ENCODE assay signal across 1 cellular context in the genomic region with DNA sequence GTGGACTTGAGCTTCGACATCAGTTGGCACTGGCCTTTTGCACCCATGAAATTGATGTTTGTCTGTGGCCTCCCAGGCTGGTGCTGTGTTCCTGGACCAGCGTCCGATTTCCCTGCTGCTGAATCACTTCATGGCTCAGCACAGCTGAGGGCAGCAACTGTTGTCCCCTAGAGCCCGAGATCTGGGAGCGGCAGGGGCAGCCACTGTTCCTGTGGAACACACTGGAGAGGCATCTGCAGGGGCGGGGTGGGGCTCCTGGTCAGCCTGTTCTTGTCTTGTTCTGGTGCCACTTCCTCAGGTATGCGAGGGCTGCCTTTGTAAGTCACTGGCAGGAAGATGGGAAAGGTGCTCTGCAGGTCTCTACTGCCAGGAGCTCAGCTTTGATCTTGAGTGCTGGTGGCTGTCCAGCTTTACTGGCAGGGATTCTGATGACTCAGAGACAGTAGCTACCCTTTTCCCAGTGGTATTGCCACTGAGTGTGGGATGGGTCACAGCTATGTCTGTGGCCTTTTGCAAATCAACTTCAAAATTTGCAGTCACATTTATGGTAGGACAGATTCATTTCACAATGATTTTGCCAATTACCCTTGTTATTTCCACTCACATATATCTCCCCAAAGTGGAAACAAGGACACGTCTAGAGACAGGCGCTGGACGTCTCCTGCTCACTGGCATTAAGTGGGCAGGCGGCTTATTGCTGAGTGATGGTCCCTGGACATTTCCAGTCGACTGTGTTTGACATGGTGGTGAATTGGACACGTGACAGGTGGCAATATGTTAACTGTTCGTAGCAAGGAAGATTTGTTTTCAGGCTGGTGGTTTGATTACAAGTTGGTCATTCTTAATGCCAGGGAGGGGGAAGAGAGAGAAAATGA.
TF ChIP-seq lines count a peak whose summit lies in the region.

No MANE protein-coding gene starts in this region.

TF ChIP-seq in GM23338, 12 proteins besides CTCF, POLR2A, EP300 and RAD21 (continued from another document):
- TF ChIP-seq, protein P1, sequence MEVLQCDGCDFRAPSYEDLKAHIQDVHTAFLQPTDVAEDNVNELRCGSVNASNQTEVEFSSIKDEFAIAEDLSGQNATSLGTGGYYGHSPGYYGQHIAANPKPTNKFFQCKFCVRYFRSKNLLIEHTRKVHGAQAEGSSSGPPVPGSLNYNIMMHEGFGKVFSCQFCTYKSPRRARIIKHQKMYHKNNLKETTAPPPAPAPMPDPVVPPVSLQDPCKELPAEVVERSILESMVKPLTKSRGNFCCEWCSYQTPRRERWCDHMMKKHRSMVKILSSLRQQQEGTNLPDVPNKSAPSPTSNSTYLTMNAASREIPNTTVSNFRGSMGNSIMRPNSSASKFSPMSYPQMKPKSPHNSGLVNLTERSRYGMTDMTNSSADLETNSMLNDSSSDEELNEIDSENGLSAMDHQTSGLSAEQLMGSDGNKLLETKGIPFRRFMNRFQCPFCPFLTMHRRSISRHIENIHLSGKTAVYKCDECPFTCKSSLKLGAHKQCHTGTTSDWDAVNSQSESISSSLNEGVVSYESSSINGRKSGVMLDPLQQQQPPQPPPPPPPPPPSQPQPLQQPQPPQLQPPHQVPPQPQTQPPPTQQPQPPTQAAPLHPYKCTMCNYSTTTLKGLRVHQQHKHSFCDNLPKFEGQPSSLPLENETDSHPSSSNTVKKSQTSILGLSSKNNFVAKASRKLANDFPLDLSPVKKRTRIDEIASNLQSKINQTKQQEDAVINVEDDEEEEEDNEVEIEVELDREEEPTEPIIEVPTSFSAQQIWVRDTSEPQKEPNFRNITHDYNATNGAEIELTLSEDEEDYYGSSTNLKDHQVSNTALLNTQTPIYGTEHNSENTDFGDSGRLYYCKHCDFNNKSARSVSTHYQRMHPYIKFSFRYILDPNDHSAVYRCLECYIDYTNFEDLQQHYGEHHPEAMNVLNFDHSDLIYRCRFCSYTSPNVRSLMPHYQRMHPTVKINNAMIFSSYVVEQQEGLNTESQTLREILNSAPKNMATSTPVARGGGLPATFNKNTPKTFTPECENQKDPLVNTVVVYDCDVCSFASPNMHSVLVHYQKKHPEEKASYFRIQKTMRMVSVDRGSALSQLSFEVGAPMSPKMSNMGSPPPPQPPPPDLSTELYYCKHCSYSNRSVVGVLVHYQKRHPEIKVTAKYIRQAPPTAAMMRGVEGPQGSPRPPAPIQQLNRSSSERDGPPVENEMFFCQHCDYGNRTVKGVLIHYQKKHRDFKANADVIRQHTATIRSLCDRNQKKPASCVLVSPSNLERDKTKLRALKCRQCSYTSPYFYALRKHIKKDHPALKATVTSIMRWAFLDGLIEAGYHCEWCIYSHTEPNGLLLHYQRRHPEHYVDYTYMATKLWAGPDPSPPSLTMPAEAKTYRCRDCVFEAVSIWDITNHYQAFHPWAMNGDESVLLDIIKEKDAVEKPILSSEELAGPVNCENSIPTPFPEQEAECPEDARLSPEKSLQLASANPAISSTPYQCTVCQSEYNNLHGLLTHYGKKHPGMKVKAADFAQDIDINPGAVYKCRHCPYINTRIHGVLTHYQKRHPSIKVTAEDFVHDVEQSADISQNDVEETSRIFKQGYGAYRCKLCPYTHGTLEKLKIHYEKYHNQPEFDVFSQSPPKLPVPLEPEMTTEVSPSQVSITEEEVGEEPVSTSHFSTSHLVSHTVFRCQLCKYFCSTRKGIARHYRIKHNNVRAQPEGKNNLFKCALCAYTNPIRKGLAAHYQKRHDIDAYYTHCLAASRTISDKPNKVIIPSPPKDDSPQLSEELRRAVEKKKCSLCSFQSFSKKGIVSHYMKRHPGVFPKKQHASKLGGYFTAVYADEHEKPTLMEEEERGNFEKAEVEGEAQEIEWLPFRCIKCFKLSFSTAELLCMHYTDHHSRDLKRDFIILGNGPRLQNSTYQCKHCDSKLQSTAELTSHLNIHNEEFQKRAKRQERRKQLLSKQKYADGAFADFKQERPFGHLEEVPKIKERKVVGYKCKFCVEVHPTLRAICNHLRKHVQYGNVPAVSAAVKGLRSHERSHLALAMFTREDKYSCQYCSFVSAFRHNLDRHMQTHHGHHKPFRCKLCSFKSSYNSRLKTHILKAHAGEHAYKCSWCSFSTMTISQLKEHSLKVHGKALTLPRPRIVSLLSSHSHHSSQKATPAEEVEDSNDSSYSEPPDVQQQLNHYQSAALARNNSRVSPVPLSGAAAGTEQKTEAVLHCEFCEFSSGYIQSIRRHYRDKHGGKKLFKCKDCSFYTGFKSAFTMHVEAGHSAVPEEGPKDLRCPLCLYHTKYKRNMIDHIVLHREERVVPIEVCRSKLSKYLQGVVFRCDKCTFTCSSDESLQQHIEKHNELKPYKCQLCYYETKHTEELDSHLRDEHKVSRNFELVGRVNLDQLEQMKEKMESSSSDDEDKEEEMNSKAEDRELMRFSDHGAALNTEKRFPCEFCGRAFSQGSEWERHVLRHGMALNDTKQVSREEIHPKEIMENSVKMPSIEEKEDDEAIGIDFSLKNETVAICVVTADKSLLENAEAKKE (CRISPR knock-in tag; IDR thresholded peaks at IDR 0.05) = no peak
- TF ChIP-seq ZNF114 (CRISPR knock-in tag; IDR thresholded peaks at IDR 0.05) (no peak), EZH2 (IDR thresholded peaks at IDR 0.05; ENCODE audit: low read depth, unreplicated experiment) (no peak), JUNB (IDR thresholded peaks at IDR 0.05; ENCODE audit: unreplicated experiment) (no peak), CREB1 (CRISPR knock-in tag; IDR thresholded peaks at IDR 0.05; ENCODE audit: low read depth) (no peak)
- TF ChIP-seq, protein P2, sequence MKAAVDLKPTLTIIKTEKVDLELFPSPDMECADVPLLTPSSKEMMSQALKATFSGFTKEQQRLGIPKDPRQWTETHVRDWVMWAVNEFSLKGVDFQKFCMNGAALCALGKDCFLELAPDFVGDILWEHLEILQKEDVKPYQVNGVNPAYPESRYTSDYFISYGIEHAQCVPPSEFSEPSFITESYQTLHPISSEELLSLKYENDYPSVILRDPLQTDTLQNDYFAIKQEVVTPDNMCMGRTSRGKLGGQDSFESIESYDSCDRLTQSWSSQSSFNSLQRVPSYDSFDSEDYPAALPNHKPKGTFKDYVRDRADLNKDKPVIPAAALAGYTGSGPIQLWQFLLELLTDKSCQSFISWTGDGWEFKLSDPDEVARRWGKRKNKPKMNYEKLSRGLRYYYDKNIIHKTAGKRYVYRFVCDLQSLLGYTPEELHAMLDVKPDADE (IDR thresholded peaks at IDR 0.05) = no peak
TF ChIP-seq in GM23338: peak in this region for 0.
